12 cellular contexts compared by ENCODE assay signal in the genomic region with DNA sequence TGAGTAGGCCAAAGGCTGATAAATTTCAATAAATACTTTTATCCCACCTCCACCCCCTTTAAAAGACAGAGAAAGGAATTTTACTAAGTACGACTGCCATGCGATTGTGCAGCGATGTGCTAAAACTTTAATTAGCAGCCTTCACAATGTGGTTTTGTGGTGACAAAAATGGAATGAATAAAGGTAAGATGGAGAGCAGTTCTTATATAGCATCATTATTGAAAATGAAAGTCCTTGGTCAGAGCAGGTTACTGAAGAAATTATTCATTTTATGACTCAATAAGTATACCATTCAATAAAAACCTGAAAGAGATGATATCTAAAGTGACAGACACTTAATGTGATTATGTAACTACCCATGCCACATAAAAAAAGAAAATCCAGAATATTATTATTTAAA. TPM values are rescaled to one million over a fixed set of nuclear protein-coding genes. Genes with fewer than 3 reads are reported as not detected.
DNase-seq lines count a peak whose midpoint lies in the region; ATAC-seq lines count a peak whose summit lies in the region.
"Had no signal": no experiment of that assay in that cellular context is flagged by ENCODE, and none has a peak within 500 bp of the region (broad histone marks: within the 10 kb centered on the region; RNA-seq: fewer than 3 reads in every experiment).

No MANE protein-coding gene starts in this region.

- H2BK12ac ChIP-seq in neuronal stem cell (ENCODE audit: low read length) = no peak overlapping the region

- no peak overlapping the region for H3K4me3 ChIP-seq in neuronal stem cell (ENCODE audit: low read length in 2 of 2)
- H3K4me3 ChIP-seq: HAP-1, K562 had no signal

- H3K4me1 ChIP-seq in neuronal stem cell (ENCODE audit: control insufficient read depth in 2 of 2, insufficient read depth in 1 of 2, low read depth in 1 of 2, low read length in 2 of 2) = no peaks in the 10 kb centered on the region
- H3K4me1 ChIP-seq: HAP-1 had no signal

- no CpG with 5 or more reads among the region's 3 CpGs for WGBS in neuronal stem cell (ENCODE audit: extremely low coverage in 2 of 2, insufficient read length in 2 of 2, insufficient replicate concordance in 1 of 2), 2 donors

- H3K18ac ChIP-seq in neuronal stem cell (ENCODE audit: low read length) = no peak overlapping the region

- H3K4me2 ChIP-seq in neuronal stem cell (ENCODE audit: insufficient read depth, low read length, poor library complexity, severe bottlenecking) = no peak overlapping the region

- H2AK5ac ChIP-seq in neuronal stem cell (ENCODE audit: low read depth, low read length) = no peak overlapping the region

- no peak overlapping the region for H3K4ac ChIP-seq in neuronal stem cell (ENCODE audit: low read length)

- no peak overlapping the region for H3K27ac ChIP-seq in neuronal stem cell (replicated peaks; ENCODE audit: low read length)
- H3K27ac ChIP-seq: epithelial cell of prostate had no signal

- no peaks in the 10 kb centered on the region for H3K27me3 ChIP-seq in neuronal stem cell (ENCODE audit: control insufficient read depth in 3 of 3, insufficient read depth in 3 of 3, low read depth in 1 of 3, low read length in 3 of 3)

- ATAC-seq in GM21717 (IDR thresholded peaks at IDR 0.05; ENCODE audit: unreplicated experiment) = peak; percentile 87
- ATAC-seq in HG03175 (IDR thresholded peaks at IDR 0.05; ENCODE audit: unreplicated experiment) = peak; percentile 91
- ATAC-seq: K562 had no signal

- H4K8ac ChIP-seq in neuronal stem cell (ENCODE audit: low read depth, low read length) = no peak overlapping the region

- no peaks in the 10 kb centered on the region for H3K79me1 ChIP-seq in neuronal stem cell (ENCODE audit: low read depth, low read length)

- H2BK15ac ChIP-seq in neuronal stem cell (ENCODE audit: low read length) = no peak overlapping the region

- peak; percentile 13 for DNase-seq in stimulated activated CD4-positive, alpha-beta T cell treated with anti-CD3 and anti-CD28 coated beads, Interleukin-4, amount 100 ng/mL, for 24 hours
- DNase-seq in stimulated activated CD4-positive, alpha-beta T cell treated with anti-CD3 and anti-CD28 coated beads, Interleukin-4, amount 100 ng/mL, for 1 hour = no peak
- DNase-seq in NCI-H146 treated with DMSO at 0.1 percent for 48 hours (lab: John Stamatoyannopoulos, UW; ENCODE audit: unreplicated experiment) (no peak), SHP77 (lab: John Stamatoyannopoulos, UW) (no peak), retina (no peak), neuronal stem cell (ENCODE audit: low spot score) (no peak)
- DNase-seq: T1000 had no signal

- H3K9me3 ChIP-seq in neuronal stem cell (replicated peaks in 1 of 2; ENCODE audit: control insufficient read depth in 2 of 2, insufficient read depth in 1 of 2, low read depth in 1 of 2, low read length in 2 of 2) = no peaks in the 10 kb centered on the region
- H3K9me3 ChIP-seq: HAP-1 had no signal

- H2BK5ac ChIP-seq in neuronal stem cell (ENCODE audit: low read length) = no peak overlapping the region

- no peak overlapping the region for H3K23ac ChIP-seq in neuronal stem cell (ENCODE audit: low read depth, low read length, poor library complexity)

- H3K9ac ChIP-seq in neuronal stem cell (ENCODE audit: low read depth, low read length, poor library complexity) = no peak overlapping the region

- H2AFZ ChIP-seq in neuronal stem cell (ENCODE audit: low read length) = no peak overlapping the region

- no peak overlapping the region for H4K91ac ChIP-seq in neuronal stem cell (ENCODE audit: low read depth, low read length, poor library complexity)

- H2BK120ac ChIP-seq in neuronal stem cell (ENCODE audit: low read depth, low read length) = no peak overlapping the region

- peaks cover 7 to 91% of the 10 kb centered on the region in 2 donors for H3K36me3 ChIP-seq in neuronal stem cell (replicated peaks in 1 of 2; ENCODE audit: control insufficient read depth in 2 of 2, insufficient read depth in 2 of 2, low read length in 2 of 2)

- no peak overlapping the region for H3K14ac ChIP-seq in neuronal stem cell (ENCODE audit: low read length)

RNA-seq across cellular contexts. Expression of a gene that starts 33.2 kb away (rescaled TPM):
- 22.4 TPM for polyA plus RNA-seq in neuronal stem cell (2013, experiment 1 of 2)
- 24.4 TPM for polyA plus RNA-seq in neuronal stem cell (2013, experiment 2 of 2)
